ENCODE assay signal across 12 cellular contexts in genomic region chr7:28955356-28955722, GRCh38. TPM values are rescaled to one million over a fixed set of nuclear protein-coding genes. Genes with fewer than 3 reads are reported as not detected.
DNase-seq lines count a peak whose midpoint lies in the region; ATAC-seq, FAIRE-seq and TF ChIP-seq lines count a peak whose summit lies in the region.
"Had no signal": no experiment of that assay in that cellular context is flagged by ENCODE, and none has a peak within 500 bp of the region (broad histone marks: within the 10 kb centered on the region; RNA-seq: fewer than 3 reads in every experiment).

No MANE protein-coding gene starts in this region.

- peak overlapping the region; percentile 36 for H2AFZ ChIP-seq in mesenchymal stem cell (ENCODE audit: low read depth, low read length)

- no peak overlapping the region for H4K8ac ChIP-seq in mesenchymal stem cell (ENCODE audit: low read length)

- H3K18ac ChIP-seq in mesenchymal stem cell (ENCODE audit: low read depth in 1 of 2, low read length in 2 of 2) = peak overlapping the region; percentile 55 to 89

- no peak overlapping the region for H2BK120ac ChIP-seq in mesenchymal stem cell (ENCODE audit: low read depth, low read length)

- ATAC-seq in stimulated activated naive B cell treated with anti-CD40 and anti-IgM and Interleukin-4, amounts not matched to agents 10 μg/mL and 1 μg/mL and 100 μg/mL, for 72 hours (replicated peaks) = no peak
- ATAC-seq in HG02642 (IDR thresholded peaks at IDR 0.05; ENCODE audit: poor library complexity, unreplicated experiment) = no peak
- ATAC-seq in GM21528 (IDR thresholded peaks at IDR 0.05; ENCODE audit: low FRiP score, unreplicated experiment) = no peak

- H3K4me1 Mint-ChIP-seq in stimulated activated naive B cell treated with anti-CD40 and anti-IgM and Interleukin-4, amounts not matched to agents 10 μg/mL and 1 μg/mL and 100 μg/mL, for 72 hours = peaks cover 18 to 33% of the 10 kb centered on the region in 2 donors
- H3K4me1 Mint-ChIP-seq in activated T-helper 1 cell treated with anti-CD3 and anti-CD28 coated beads, Interleukin-12 subunit alpha, Interleukin-12 subunit beta, Interleukin-2, Interleukin-4 antibody, amounts not matched to agents 30 ng/mL and 10 ng/mL and 1 ng/mL, durations not matched to agents 14 hours and 24 hours and 36 hours (ENCODE audit: low read depth) = no peaks in the 10 kb centered on the region

- H3K27me3 ChIP-seq in colonic mucosa (peaks cover 28% of the 10 kb centered on the region), mesenchymal stem cell (ENCODE audit: control insufficient read depth in 1 of 2, insufficient read depth in 1 of 2, low read length in 2 of 2) (peaks cover 41 to 55% of the 10 kb centered on the region in 2 experiments)

- H3K9ac ChIP-seq in colonic mucosa (ENCODE audit: low read depth in 2 of 2, low read length in 2 of 2) (peak overlapping the region in 1 of 2 donors; percentile 9), mesenchymal stem cell (ENCODE audit: low read length) (no peak overlapping the region)

- peak overlapping the region; percentile 63 for H3K27ac Mint-ChIP-seq in stimulated activated naive B cell treated with anti-CD40 and anti-IgM and Interleukin-4, amounts not matched to agents 10 μg/mL and 1 μg/mL and 100 μg/mL, for 72 hours
- H3K27ac Mint-ChIP-seq in activated T-helper 1 cell treated with anti-CD3 and anti-CD28 coated beads, Interleukin-12 subunit alpha, Interleukin-12 subunit beta, Interleukin-2, Interleukin-4 antibody, amounts not matched to agents 30 ng/mL and 10 ng/mL and 1 ng/mL, durations not matched to agents 14 hours and 24 hours and 36 hours = no peak overlapping the region

- in situ Hi-C loops in GM13977 (cut with MboI; ENCODE audit: low pct_unique_long_range_greater_than_20kb, low sequenced_read_pairs, unreplicated experiment) = no loop called here

- H3K9me3 ChIP-seq in colonic mucosa (no peaks in the 10 kb centered on the region), mesenchymal stem cell (ENCODE audit: control insufficient read depth, low read length) (peaks cover 2% of the 10 kb centered on the region)
- H3K9me3 ChIP-seq: MG63 had no signal

- H3K4me3 ChIP-seq in colonic mucosa (peak overlapping the region; percentile 63), mesenchymal stem cell (ENCODE audit: insufficient read depth in 1 of 2, low read depth in 1 of 2, low read length in 2 of 2) (peak overlapping the region; percentile 1 to 75)

- H3K4me1 ChIP-seq in colonic mucosa (peaks cover 6% of the 10 kb centered on the region), mesenchymal stem cell (ENCODE audit: control insufficient read depth, insufficient read depth, low read depth, low read length) (peaks cover 30% of the 10 kb centered on the region)

- WGBS in mesenchymal stem cell = 53% methylated on average over 22 of the region's 22 CpGs

- H2AK5ac ChIP-seq in mesenchymal stem cell (ENCODE audit: low read length, severe bottlenecking) = no peak overlapping the region

- no peak overlapping the region for H2BK5ac ChIP-seq in mesenchymal stem cell (ENCODE audit: low read depth, low read length, poor library complexity, severe bottlenecking)

- H3K36me3 Mint-ChIP-seq in stimulated activated naive B cell treated with anti-CD40 and anti-IgM and Interleukin-4, amounts not matched to agents 10 μg/mL and 1 μg/mL and 100 μg/mL, for 72 hours = no peaks in the 10 kb centered on the region
- no peaks in the 10 kb centered on the region for H3K36me3 Mint-ChIP-seq in activated T-helper 1 cell treated with anti-CD3 and anti-CD28 coated beads, Interleukin-12 subunit alpha, Interleukin-12 subunit beta, Interleukin-2, Interleukin-4 antibody, amounts not matched to agents 30 ng/mL and 10 ng/mL and 1 ng/mL, durations not matched to agents 14 hours and 24 hours and 36 hours (ENCODE audit: low read depth)

- H2BK15ac ChIP-seq in mesenchymal stem cell (ENCODE audit: low read depth, poor library complexity, severe bottlenecking) = no peak overlapping the region

- intact Hi-C loops in colonic mucosa (cut with DNase I) = no loop called here
- intact Hi-C loops in activated T-helper 1 cell treated with anti-CD3 and anti-CD28 coated beads, Interleukin-12 subunit alpha, Interleukin-12 subunit beta, Interleukin-2, Interleukin-4 antibody, amounts not matched to agents 30 ng/mL and 10 ng/mL and 1 ng/mL, durations not matched to agents 14 hours and 24 hours and 36 hours (cut with micrococcal nuclease) = loop anchor here (5.0 to 10.0 kb wide), 4 partner anchors 33 to 1751 kb away; partner anchors contain the start of gene HOXA13

- peak overlapping the region in 1 of 2 experiments; percentile 15 for H3K4ac ChIP-seq in mesenchymal stem cell (ENCODE audit: low read depth in 1 of 2, low read length in 2 of 2)

- peak overlapping the region; percentile 52 to 100 for H2BK12ac ChIP-seq in mesenchymal stem cell (ENCODE audit: low read length in 2 of 2)

- H3K23ac ChIP-seq in mesenchymal stem cell (ENCODE audit: low read length in 2 of 2) = peak overlapping the region in 1 of 2 experiments; percentile 54

- H3K36me3 ChIP-seq in colonic mucosa = no peaks in the 10 kb centered on the region
- H3K36me3 ChIP-seq in mesenchymal stem cell (ENCODE audit: control insufficient read depth in 1 of 2, insufficient read depth in 2 of 2, low read depth in 1 of 2, low read length in 2 of 2) = peaks cover 0 to 8% of the 10 kb centered on the region in 2 experiments
- H3K36me3 ChIP-seq: MG63 had no signal

- peak overlapping the region in 1 of 2 experiments; percentile 96 for H3K14ac ChIP-seq in mesenchymal stem cell (ENCODE audit: low read length in 2 of 2)

- H3K79me1 ChIP-seq in mesenchymal stem cell (replicated peaks; ENCODE audit: low read length, poor library complexity, severe bottlenecking) = no peaks in the 10 kb centered on the region

- H3K4me3 Mint-ChIP-seq in stimulated activated naive B cell treated with anti-CD40 and anti-IgM and Interleukin-4, amounts not matched to agents 10 μg/mL and 1 μg/mL and 100 μg/mL, for 72 hours = peak overlapping the region; percentile 36 to 65
- H3K4me3 Mint-ChIP-seq in activated T-helper 1 cell treated with anti-CD3 and anti-CD28 coated beads, Interleukin-12 subunit alpha, Interleukin-12 subunit beta, Interleukin-2, Interleukin-4 antibody, amounts not matched to agents 30 ng/mL and 10 ng/mL and 1 ng/mL, durations not matched to agents 14 hours and 24 hours and 36 hours = no peak overlapping the region

- peaks cover 62 to 76% of the 10 kb centered on the region in 2 donors for H3K27me3 Mint-ChIP-seq in stimulated activated naive B cell treated with anti-CD40 and anti-IgM and Interleukin-4, amounts not matched to agents 10 μg/mL and 1 μg/mL and 100 μg/mL, for 72 hours
- H3K27me3 Mint-ChIP-seq in activated T-helper 1 cell treated with anti-CD3 and anti-CD28 coated beads, Interleukin-12 subunit alpha, Interleukin-12 subunit beta, Interleukin-2, Interleukin-4 antibody, amounts not matched to agents 30 ng/mL and 10 ng/mL and 1 ng/mL, durations not matched to agents 14 hours and 24 hours and 36 hours (ENCODE audit: insufficient read depth) = peaks cover 51% of the 10 kb centered on the region

- no peak overlapping the region for H3K27ac ChIP-seq in colonic mucosa
- H3K27ac ChIP-seq in mesenchymal stem cell (ENCODE audit: low read length, poor library complexity, severe bottlenecking) = no peak overlapping the region

- H4K91ac ChIP-seq in mesenchymal stem cell (ENCODE audit: low read length) = peak overlapping the region; percentile 85

- H3K4me2 ChIP-seq in mesenchymal stem cell (ENCODE audit: low read length, poor library complexity, severe bottlenecking) = no peak overlapping the region

- DNase-seq in GM13977 (ENCODE audit: low spot score) = peak; percentile 19
- no peak for DNase-seq in colonic mucosa
- no peak for DNase-seq in mesenchymal stem cell
- DNase-seq in stimulated activated naive B cell treated with anti-CD40 and anti-IgM and Interleukin-4, amounts not matched to agents 10 μg/mL and 1 μg/mL and 100 μg/mL, for 72 hours = no peak
- DNase-seq in HTR-8/SVneo (ENCODE audit: insufficient read length, low spot score) = no peak
- no peak for DNase-seq in activated T-helper 1 cell treated with anti-CD3 and anti-CD28 coated beads, Interleukin-12 subunit alpha, Interleukin-12 subunit beta, Interleukin-2, Interleukin-4 antibody, amounts not matched to agents 30 ng/mL and 10 ng/mL and 1 ng/mL, durations not matched to agents 14 hours and 24 hours and 36 hours (ENCODE audit: low spot score)
- DNase-seq: T1000 had no signal

- TF ChIP-seq CTCF in GM13977 (IDR thresholded peaks at IDR 0.05; ENCODE audit: extremely low read depth, insufficient read depth, missing control alignments) = no peak
- no peak for TF ChIP-seq CTCF in colonic mucosa (IDR thresholded peaks at IDR 0.05)

- no peak for FAIRE-seq in HTR-8/SVneo (lab: Jason Lieb, UNC)
- FAIRE-seq: colon had no signal

- H3K9me3 Mint-ChIP-seq in stimulated activated naive B cell treated with anti-CD40 and anti-IgM and Interleukin-4, amounts not matched to agents 10 μg/mL and 1 μg/mL and 100 μg/mL, for 72 hours = no peaks in the 10 kb centered on the region
- H3K9me3 Mint-ChIP-seq in activated T-helper 1 cell treated with anti-CD3 and anti-CD28 coated beads, Interleukin-12 subunit alpha, Interleukin-12 subunit beta, Interleukin-2, Interleukin-4 antibody, amounts not matched to agents 30 ng/mL and 10 ng/mL and 1 ng/mL, durations not matched to agents 14 hours and 24 hours and 36 hours = no peaks in the 10 kb centered on the region

RNA-seq across cellular contexts. Expression of gene TRIL, which starts 2.8 kb away (rescaled TPM):
- total RNA-seq in colonic mucosa = 1 to 10 TPM; 1.1 to 1.9 TPM
- 6.3 TPM for polyA plus RNA-seq in mesenchymal stem cell (2013, experiment 1 of 2)
- polyA plus RNA-seq in mesenchymal stem cell (2013, experiment 2 of 2) = 6.2 TPM
- total RNA-seq in activated T-helper 1 cell treated with anti-CD3 and anti-CD28 coated beads, Interleukin-12 subunit alpha, Interleukin-12 subunit beta, Interleukin-2, Interleukin-4 antibody, amounts not matched to agents 30 ng/mL and 10 ng/mL and 1 ng/mL, durations not matched to agents 14 hours and 24 hours and 36 hours = 0.39 and 0.41 TPM in 2 replicates
- total RNA-seq: H4 had no signal
